28 cellular contexts compared by ENCODE assay signal in the genomic region with DNA sequence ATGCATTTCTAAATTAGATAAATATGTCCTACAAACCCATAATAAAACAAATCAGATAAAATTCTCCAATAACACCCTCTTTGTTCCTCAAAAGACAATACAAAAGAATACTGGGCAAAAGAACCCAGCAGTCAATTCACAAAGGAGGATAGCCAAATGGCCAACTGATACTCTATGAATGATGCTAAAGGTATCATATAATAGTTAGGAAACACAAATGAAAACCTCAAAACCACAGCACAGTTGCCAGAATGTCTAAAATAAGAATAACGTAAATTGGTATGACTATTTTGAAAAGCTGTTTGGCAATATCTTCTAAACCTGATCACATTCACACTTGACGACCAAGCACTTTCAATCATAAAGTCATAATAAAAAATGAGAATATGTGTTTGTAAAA.
"Had no signal": no experiment of that assay in that cellular context is flagged by ENCODE, and none has a peak within 500 bp of the region (broad histone marks: within the 10 kb centered on the region; RNA-seq: fewer than 3 reads in every experiment).

No MANE protein-coding gene starts in this region.

- DNase-seq: activated CD4-positive, alpha-beta T cell treated with anti-CD3 and anti-CD28 coated beads, Interleukin-2, amount 10 ng/mL, durations not matched to agents 24 days and 14 days; activated CD4-positive, alpha-beta T cell treated with anti-CD3 and anti-CD28 coated beads, Interleukin-2, amount 50 U/mL, for 4 hours; activated CD8-positive, alpha-beta T cell treated with anti-CD3 and anti-CD28 coated beads for 36 hours; activated effector memory CD4-positive, alpha-beta T cell treated with anti-CD3 and anti-CD28 coated beads, Interleukin-2, amount 50 U/mL, for 16 hours; activated naive CD4-positive, alpha-beta T cell; activated naive CD4-positive, alpha-beta T cell treated with anti-CD3 and anti-CD28 coated beads, Interleukin-2, amount 50 U/mL, for 16 hours; activated naive CD8-positive, alpha-beta T cell treated with anti-CD3 and anti-CD28 coated beads for 36 hours; activated T-cell treated with anti-CD3 and anti-CD28 coated beads, Interleukin-2, amount 50 U/mL, for 1 hour; activated T-cell treated with anti-CD3 and anti-CD28 coated beads, Interleukin-2, amount 50 U/mL, for 72 hours; amniotic stem cell; aorta; brain microvascular endothelial cell; central memory CD4-positive, alpha-beta T cell; KG1; NCI-H1105; NCI-H1436; NCI-H1694; NCI-H1930; NCI-H2081 treated with DMSO at 0.1 percent for 48 hours; NCI-H226; NCI-H446 treated with DMSO at 0.1 percent for 48 hours; NCI-H524; NCI-H69; NK-92 treated with Interleukin-12 subunit alpha and Interleukin-12 subunit beta, amount 100 ng/mL, for 24 hours; OCI-M1; Right ventricle myocardium superior; SK-N-SH had no signal

- ATAC-seq: activated CD8-positive, alpha-beta T cell treated with anti-CD3 and anti-CD28 coated beads for 36 hours; activated T-cell treated with anti-CD3 and anti-CD28 coated beads, Interleukin-2, amount 50 U/mL, for 72 hours; activated T-helper 17 cell treated with anti-CD3 and anti-CD28 coated beads, Interleukin-2, amount 50 U/mL, for 72 hours had no signal
